Comparison of ENCODE assay signal across 1 cellular context in genomic region chr1:20786310-20787099, GRCh38.
TF ChIP-seq lines count a peak whose summit lies in the region.

No MANE protein-coding gene starts in this region.

TF ChIP-seq in HepG2, 621 proteins besides CTCF, POLR2A, EP300 and RAD21 (continued from another document and continues in another):
- TF ChIP-seq, protein P1, sequence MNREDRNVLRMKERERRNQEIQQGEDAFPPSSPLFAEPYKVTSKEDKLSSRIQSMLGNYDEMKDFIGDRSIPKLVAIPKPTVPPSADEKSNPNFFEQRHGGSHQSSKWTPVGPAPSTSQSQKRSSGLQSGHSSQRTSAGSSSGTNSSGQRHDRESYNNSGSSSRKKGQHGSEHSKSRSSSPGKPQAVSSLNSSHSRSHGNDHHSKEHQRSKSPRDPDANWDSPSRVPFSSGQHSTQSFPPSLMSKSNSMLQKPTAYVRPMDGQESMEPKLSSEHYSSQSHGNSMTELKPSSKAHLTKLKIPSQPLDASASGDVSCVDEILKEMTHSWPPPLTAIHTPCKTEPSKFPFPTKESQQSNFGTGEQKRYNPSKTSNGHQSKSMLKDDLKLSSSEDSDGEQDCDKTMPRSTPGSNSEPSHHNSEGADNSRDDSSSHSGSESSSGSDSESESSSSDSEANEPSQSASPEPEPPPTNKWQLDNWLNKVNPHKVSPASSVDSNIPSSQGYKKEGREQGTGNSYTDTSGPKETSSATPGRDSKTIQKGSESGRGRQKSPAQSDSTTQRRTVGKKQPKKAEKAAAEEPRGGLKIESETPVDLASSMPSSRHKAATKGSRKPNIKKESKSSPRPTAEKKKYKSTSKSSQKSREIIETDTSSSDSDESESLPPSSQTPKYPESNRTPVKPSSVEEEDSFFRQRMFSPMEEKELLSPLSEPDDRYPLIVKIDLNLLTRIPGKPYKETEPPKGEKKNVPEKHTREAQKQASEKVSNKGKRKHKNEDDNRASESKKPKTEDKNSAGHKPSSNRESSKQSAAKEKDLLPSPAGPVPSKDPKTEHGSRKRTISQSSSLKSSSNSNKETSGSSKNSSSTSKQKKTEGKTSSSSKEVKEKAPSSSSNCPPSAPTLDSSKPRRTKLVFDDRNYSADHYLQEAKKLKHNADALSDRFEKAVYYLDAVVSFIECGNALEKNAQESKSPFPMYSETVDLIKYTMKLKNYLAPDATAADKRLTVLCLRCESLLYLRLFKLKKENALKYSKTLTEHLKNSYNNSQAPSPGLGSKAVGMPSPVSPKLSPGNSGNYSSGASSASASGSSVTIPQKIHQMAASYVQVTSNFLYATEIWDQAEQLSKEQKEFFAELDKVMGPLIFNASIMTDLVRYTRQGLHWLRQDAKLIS (CRISPR knock-in tag; IDR thresholded peaks at IDR 0.05): no peak
- TF ChIP-seq NFKBIZ (CRISPR knock-in tag; IDR thresholded peaks at IDR 0.05) (no peak), ZNF335 (CRISPR knock-in tag; IDR thresholded peaks at IDR 0.05) (no peak), ZNF17 (CRISPR knock-in tag; IDR thresholded peaks at IDR 0.05) (no peak), ZNF850 (CRISPR knock-in tag; conservative IDR thresholded peaks at IDR 0.05) (0 out of 2 replicates have a peak, but pooled peaks have one; percentile 19), ZNF572 (CRISPR knock-in tag; IDR thresholded peaks at IDR 0.05) (no peak), IRX3 (CRISPR knock-in tag; IDR thresholded peaks at IDR 0.05; ENCODE audit: borderline replicate concordance, low read depth) (peak; percentile 73; the same call in 1 of the 2 replicates), SOX6 (IDR thresholded peaks at IDR 0.05) (no peak), SOX6 (CRISPR knock-in tag; IDR thresholded peaks at IDR 0.05) (peak; percentile 64; the same call in 1 of the 2 replicates), HMG20B (CRISPR knock-in tag; conservative IDR thresholded peaks at IDR 0.05) (0 out of 2 replicates have a peak, but pooled peaks have one; percentile 44), ZNF282 (IDR thresholded peaks at IDR 0.05; ENCODE audit: partially characterized antibody) (no peak), ZNF329 (CRISPR knock-in tag; IDR thresholded peaks at IDR 0.05; ENCODE audit: low read depth) (peak; percentile 78; the same call in 1 of the 2 replicates), U2AF2 (IDR thresholded peaks at IDR 0.05; ENCODE audit: low read depth, low read length) (no peak), STAG1 (CRISPR knock-in tag; IDR thresholded peaks at IDR 0.05) (no peak), SIN3A (IDR thresholded peaks at IDR 0.05; ENCODE audit: borderline replicate concordance, low read depth, low read length) (no peak), ZNF180 (CRISPR knock-in tag; IDR thresholded peaks at IDR 0.05; ENCODE audit: borderline replicate concordance, low read depth) (no peak), PCBP2 (optimal IDR thresholded peaks at IDR 0.05; ENCODE audit: low read depth, low read length, poor library complexity, severe bottlenecking) (no peak), MXI1 (IDR thresholded peaks at IDR 0.05; ENCODE audit: borderline replicate concordance, low read depth, low read length) (peak; percentile 44; the same call in 2 of the 3 replicates), FLYWCH1 (CRISPR knock-in tag; IDR thresholded peaks at IDR 0.05) (no peak), ZNF530 (CRISPR knock-in tag; IDR thresholded peaks at IDR 0.05; ENCODE audit: low read depth) (no peak), NR2F6 (IDR thresholded peaks at IDR 0.05) (no peak), NR2F6 (CRISPR knock-in tag; IDR thresholded peaks at IDR 0.05) (no peak), ZNF12 (CRISPR knock-in tag; IDR thresholded peaks at IDR 0.05) (no peak), ZNF709 (CRISPR knock-in tag; IDR thresholded peaks at IDR 0.05) (peak; percentile 72), MTA1 (CRISPR knock-in tag; IDR thresholded peaks at IDR 0.05; ENCODE audit: borderline replicate concordance) (no peak; the same call in 1 of the 2 replicates), RFX3 (CRISPR knock-in tag; IDR thresholded peaks at IDR 0.05) (no peak), MTERF4 (CRISPR knock-in tag; IDR thresholded peaks at IDR 0.05) (peak; percentile 64; the same call in 1 of the 2 replicates), ZEB1 (IDR thresholded peaks at IDR 0.05; ENCODE audit: insufficient replicate concordance, low read depth) (no peak), IKZF5 (CRISPR knock-in tag; IDR thresholded peaks at IDR 0.05) (peak; percentile 20; the same call in 1 of the 2 replicates), SMAD1 (CRISPR knock-in tag; IDR thresholded peaks at IDR 0.05; ENCODE audit: borderline replicate concordance, low read depth) (peak; percentile 69; the same call in 1 of the 2 replicates), ZSCAN22 (CRISPR knock-in tag; IDR thresholded peaks at IDR 0.05) (no peak; the same call in 1 of the 2 replicates), TP53 (CRISPR knock-in tag; conservative IDR thresholded peaks at IDR 0.05) (no peak; the same call in 1 of the 2 replicates), STAT6 (CRISPR knock-in tag; IDR thresholded peaks at IDR 0.05; ENCODE audit: borderline replicate concordance) (no peak), ATF3 (CRISPR knock-in tag; IDR thresholded peaks at IDR 0.05) (no peak), PREB (CRISPR knock-in tag; IDR thresholded peaks at IDR 0.05) (peak; percentile 88; the same call in 1 of the 2 replicates), ZNF674 (CRISPR knock-in tag; IDR thresholded peaks at IDR 0.05; ENCODE audit: low read depth) (no peak; the same call in 1 of the 2 replicates), POLR2AphosphoS2 (IDR thresholded peaks at IDR 0.05; ENCODE audit: low read depth, low read length) (no peak)
- TF ChIP-seq, protein P2, sequence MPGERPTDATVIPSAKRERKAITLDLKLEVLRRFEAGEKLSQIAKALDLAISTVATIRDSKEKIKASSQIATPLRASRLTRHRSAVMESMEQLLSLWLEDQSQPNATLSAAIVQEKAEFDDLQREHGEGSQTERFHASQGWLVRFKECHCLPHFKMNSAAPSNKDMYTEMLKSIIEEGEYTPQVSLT (CRISPR knock-in tag; IDR thresholded peaks at IDR 0.05; ENCODE audit: borderline replicate concordance, low read depth): no peak
- TF ChIP-seq, protein P3, sequence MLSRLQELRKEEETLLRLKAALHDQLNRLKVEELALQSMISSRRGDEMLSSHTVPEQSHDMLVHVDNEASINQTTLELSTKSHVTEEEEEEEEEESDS (CRISPR knock-in tag; IDR thresholded peaks at IDR 0.05; ENCODE audit: borderline replicate concordance): no peak
- TF ChIP-seq, protein P4, sequence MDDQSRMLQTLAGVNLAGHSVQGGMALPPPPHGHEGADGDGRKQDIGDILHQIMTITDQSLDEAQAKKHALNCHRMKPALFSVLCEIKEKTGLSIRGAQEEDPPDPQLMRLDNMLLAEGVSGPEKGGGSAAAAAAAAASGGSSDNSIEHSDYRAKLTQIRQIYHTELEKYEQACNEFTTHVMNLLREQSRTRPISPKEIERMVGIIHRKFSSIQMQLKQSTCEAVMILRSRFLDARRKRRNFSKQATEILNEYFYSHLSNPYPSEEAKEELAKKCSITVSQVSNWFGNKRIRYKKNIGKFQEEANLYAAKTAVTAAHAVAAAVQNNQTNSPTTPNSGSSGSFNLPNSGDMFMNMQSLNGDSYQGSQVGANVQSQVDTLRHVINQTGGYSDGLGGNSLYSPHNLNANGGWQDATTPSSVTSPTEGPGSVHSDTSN (CRISPR knock-in tag; IDR thresholded peaks at IDR 0.05; ENCODE audit: borderline replicate concordance): 0 out of 2 replicates have a peak, but pooled peaks have one; percentile 79
- TF ChIP-seq, protein P5, sequence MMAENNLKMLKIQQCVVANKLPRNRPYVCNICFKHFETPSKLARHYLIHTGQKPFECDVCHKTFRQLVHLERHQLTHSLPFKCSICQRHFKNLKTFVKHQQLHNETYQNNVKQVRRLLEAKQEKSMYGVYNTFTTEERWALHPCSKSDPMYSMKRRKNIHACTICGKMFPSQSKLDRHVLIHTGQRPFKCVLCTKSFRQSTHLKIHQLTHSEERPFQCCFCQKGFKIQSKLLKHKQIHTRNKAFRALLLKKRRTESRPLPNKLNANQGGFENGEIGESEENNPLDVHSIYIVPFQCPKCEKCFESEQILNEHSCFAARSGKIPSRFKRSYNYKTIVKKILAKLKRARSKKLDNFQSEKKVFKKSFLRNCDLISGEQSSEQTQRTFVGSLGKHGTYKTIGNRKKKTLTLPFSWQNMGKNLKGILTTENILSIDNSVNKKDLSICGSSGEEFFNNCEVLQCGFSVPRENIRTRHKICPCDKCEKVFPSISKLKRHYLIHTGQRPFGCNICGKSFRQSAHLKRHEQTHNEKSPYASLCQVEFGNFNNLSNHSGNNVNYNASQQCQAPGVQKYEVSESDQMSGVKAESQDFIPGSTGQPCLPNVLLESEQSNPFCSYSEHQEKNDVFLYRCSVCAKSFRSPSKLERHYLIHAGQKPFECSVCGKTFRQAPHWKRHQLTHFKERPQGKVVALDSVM (CRISPR knock-in tag; IDR thresholded peaks at IDR 0.05): peak; percentile 44
- TF ChIP-seq, protein P6, sequence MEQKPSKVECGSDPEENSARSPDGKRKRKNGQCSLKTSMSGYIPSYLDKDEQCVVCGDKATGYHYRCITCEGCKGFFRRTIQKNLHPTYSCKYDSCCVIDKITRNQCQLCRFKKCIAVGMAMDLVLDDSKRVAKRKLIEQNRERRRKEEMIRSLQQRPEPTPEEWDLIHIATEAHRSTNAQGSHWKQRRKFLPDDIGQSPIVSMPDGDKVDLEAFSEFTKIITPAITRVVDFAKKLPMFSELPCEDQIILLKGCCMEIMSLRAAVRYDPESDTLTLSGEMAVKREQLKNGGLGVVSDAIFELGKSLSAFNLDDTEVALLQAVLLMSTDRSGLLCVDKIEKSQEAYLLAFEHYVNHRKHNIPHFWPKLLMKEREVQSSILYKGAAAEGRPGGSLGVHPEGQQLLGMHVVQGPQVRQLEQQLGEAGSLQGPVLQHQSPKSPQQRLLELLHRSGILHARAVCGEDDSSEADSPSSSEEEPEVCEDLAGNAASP (CRISPR knock-in tag; IDR thresholded peaks at IDR 0.05; ENCODE audit: borderline replicate concordance): no peak
- TF ChIP-seq, protein P7, sequence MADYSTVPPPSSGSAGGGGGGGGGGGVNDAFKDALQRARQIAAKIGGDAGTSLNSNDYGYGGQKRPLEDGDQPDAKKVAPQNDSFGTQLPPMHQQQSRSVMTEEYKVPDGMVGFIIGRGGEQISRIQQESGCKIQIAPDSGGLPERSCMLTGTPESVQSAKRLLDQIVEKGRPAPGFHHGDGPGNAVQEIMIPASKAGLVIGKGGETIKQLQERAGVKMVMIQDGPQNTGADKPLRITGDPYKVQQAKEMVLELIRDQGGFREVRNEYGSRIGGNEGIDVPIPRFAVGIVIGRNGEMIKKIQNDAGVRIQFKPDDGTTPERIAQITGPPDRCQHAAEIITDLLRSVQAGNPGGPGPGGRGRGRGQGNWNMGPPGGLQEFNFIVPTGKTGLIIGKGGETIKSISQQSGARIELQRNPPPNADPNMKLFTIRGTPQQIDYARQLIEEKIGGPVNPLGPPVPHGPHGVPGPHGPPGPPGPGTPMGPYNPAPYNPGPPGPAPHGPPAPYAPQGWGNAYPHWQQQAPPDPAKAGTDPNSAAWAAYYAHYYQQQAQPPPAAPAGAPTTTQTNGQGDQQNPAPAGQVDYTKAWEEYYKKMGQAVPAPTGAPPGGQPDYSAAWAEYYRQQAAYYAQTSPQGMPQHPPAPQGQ (CRISPR knock-in tag; IDR thresholded peaks at IDR 0.05; ENCODE audit: borderline replicate concordance): 0 out of 2 replicates have a peak, but pooled peaks have one; percentile 81
